ENCODE assay signal across 10 cellular contexts in genomic region chr3:188439080-188439479, GRCh38.
A peak's percentile ranks its signal among the peaks of the same experiment; 100 is the strongest.
DNase-seq lines count a peak whose midpoint lies in the region; ATAC-seq and FAIRE-seq lines count a peak whose summit lies in the region.
"Had no signal": no experiment of that assay in that cellular context is flagged by ENCODE, and none has a peak within 500 bp of the region (broad histone marks: within the 10 kb centered on the region; RNA-seq: fewer than 3 reads in every experiment).

No MANE protein-coding gene starts in this region.

- no peak overlapping the region for H3K9ac ChIP-seq in subcutaneous abdominal adipose tissue (ENCODE audit: low read length in 5 of 5)

- no peak for FAIRE-seq in GM19239 (lab: Jason Lieb, UNC)
- FAIRE-seq: A549, TTC549 had no signal

- no peaks in the 10 kb centered on the region for H3K27me3 ChIP-seq in subcutaneous abdominal adipose tissue (ENCODE audit: control insufficient read depth in 5 of 5, insufficient read depth in 4 of 5, low read length in 5 of 5)

- no peaks in the 10 kb centered on the region for H3K9me3 ChIP-seq in subcutaneous abdominal adipose tissue (ENCODE audit: control insufficient read depth in 5 of 5, low read length in 5 of 5)
- H3K9me3 ChIP-seq: A549 had no signal

- peaks cover 2 to 18% (median 5%) of the 10 kb centered on the region in 5 donors for H3K4me1 ChIP-seq in subcutaneous abdominal adipose tissue (ENCODE audit: control insufficient read depth in 5 of 5, insufficient read depth in 5 of 5, low read length in 5 of 5)

- H3K27ac ChIP-seq in subcutaneous abdominal adipose tissue (ENCODE audit: low read depth, low read length) = peak overlapping the region; percentile 80
- H3K27ac ChIP-seq: A549 had no signal

- DNase-seq in activated CD4-positive, alpha-beta T cell treated with anti-CD3 and anti-CD28 coated beads for 4 hours = peak; percentile 39 to 49
- no peak for DNase-seq in activated CD4-positive, alpha-beta T cell treated with anti-CD3 and anti-CD28 coated beads, Interleukin-2, amount 50 U/mL, for 1 hour
- DNase-seq in SKM-1 (lab: John Stamatoyannopoulos, UW; ENCODE audit: unreplicated experiment) (peak; percentile 84), glomerular visceral epithelial cell (ENCODE audit: extremely low spot score) (peak; percentile 24), GM19239 (ENCODE audit: insufficient read length, low spot score) (no peak), DMS79 treated with DMSO at 0.1 percent for 48 hours (lab: John Stamatoyannopoulos, UW) (no peak)

- no peaks in the 10 kb centered on the region for H3K36me3 ChIP-seq in subcutaneous abdominal adipose tissue (ENCODE audit: control insufficient read depth in 5 of 5, insufficient read depth in 5 of 5, low read length in 5 of 5)

- no peak overlapping the region for H3K4me3 ChIP-seq in subcutaneous abdominal adipose tissue (ENCODE audit: low read depth in 1 of 5, low read length in 5 of 5)
- H3K4me3 ChIP-seq: A549 had no signal

- peak; percentile 85 for ATAC-seq in HG03039 (IDR thresholded peaks at IDR 0.05; ENCODE audit: unreplicated experiment)
- ATAC-seq: A549 had no signal

Comparison
In these comparisons a context has a peak if more than half of its experiments do, and no peak if none do; other contexts are left out.
1. DNase-seq: peak in activated CD4-positive, alpha-beta T cell treated with anti-CD3 and anti-CD28 coated beads for 4 hours (2 of 2), SKM-1 (single experiment) and glomerular visceral epithelial cell (single experiment); none in activated CD4-positive, alpha-beta T cell treated with anti-CD3 and anti-CD28 coated beads, Interleukin-2, amount 50 U/mL, for 1 hour (single experiment), GM19239 (single experiment) and DMS79 treated with DMSO at 0.1 percent for 48 hours (single experiment).